ENCODE assay signal across 17 cellular contexts in the genomic region with DNA sequence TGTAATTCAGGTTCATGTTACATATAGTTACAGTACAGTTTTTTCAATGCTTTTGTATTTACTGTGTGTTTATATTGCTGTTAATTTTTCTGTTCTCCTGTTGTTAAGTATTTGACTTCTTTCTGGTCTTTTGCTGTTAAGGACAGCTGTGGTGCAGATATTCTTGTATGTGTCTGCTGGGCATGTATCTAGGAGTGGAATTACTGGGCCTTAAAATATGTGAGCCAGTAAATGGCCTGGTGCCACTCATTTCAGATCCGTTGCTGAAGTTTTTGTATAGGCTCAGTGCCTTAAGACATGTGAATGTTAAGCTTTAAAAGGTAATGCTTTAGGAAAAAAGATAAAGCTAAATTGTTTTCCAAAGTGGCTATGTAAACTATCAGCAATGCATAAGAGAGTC.
DNase-seq lines count a peak whose midpoint lies in the region; TF ChIP-seq lines count a peak whose summit lies in the region.
"Had no signal": no experiment of that assay in that cellular context is flagged by ENCODE, and none has a peak within 500 bp of the region (broad histone marks: within the 10 kb centered on the region; RNA-seq: fewer than 3 reads in every experiment).

No MANE protein-coding gene starts in this region.

- H2AFZ ChIP-seq in hepatocyte, result no peak overlapping the region

- H3K27ac ChIP-seq in hepatocyte, result peak overlapping the region; percentile 33
- H3K27ac ChIP-seq: HL-60 had no signal

- H3K4me3 ChIP-seq in AG10803 (ENCODE audit: low read length) (no peak overlapping the region), hepatocyte (no peak overlapping the region)
- H3K4me3 ChIP-seq: GM12878 had no signal

- DNase-seq in AG10803 (ENCODE audit: low read depth) (peak; percentile 23), HFFc6 (no peak), hepatocyte (ENCODE audit: low spot score) (no peak), osteocyte (ENCODE audit: extremely low spot score, unreplicated experiment) (no peak), NCI-H748 treated with DMSO at 0.1 percent for 48 hours (lab: John Stamatoyannopoulos, UW) (no peak), GOT3 (lab: John Stamatoyannopoulos, UW) (no peak), UCSD-AML1 (lab: John Stamatoyannopoulos, UW; ENCODE audit: unreplicated experiment) (no peak)
- DNase-seq in activated CD4-positive, CD25-positive, alpha-beta regulatory T cell treated with anti-CD3 and anti-CD28 coated beads, Interleukin-2, amount 50 U/mL, for 72 hours, result no peak
- DNase-seq: ACHN; C1 segment of cervical spinal cord; Calu3; CD4-positive, alpha-beta T cell; DMS 273 treated with DMSO at 0.1 percent for 48 hours; HCEC 1CT had no signal

- no peaks in the 10 kb centered on the region for H3K27me3 ChIP-seq in hepatocyte

- H3K36me3 Mint-ChIP-seq in HFFc6 (ENCODE audit: low read depth) (peaks cover 41% of the 10 kb centered on the region), osteocyte (ENCODE audit: unreplicated experiment) (peaks cover 40% of the 10 kb centered on the region)

- no peaks in the 10 kb centered on the region for H3K79me2 ChIP-seq in hepatocyte

- H3K36me3 ChIP-seq in hepatocyte (replicated peaks; ENCODE audit: insufficient read depth, low read depth), result no peaks in the 10 kb centered on the region

- H3K9me3 ChIP-seq in hepatocyte (ENCODE audit: low read depth), result no peaks in the 10 kb centered on the region

- 26% methylated on average over 1 of the region's 1 CpG for WGBS in hepatocyte (ENCODE audit: low lambda C conversion rate, missing lambda C conversion rate)

- no peaks in the 10 kb centered on the region for H3K9me2 ChIP-seq in hepatocyte (replicated peaks; ENCODE audit: insufficient read depth)

- peaks cover 36% of the 10 kb centered on the region for H3K4me1 Mint-ChIP-seq in HFFc6 (ENCODE audit: low read depth)
- peaks cover 26% of the 10 kb centered on the region for H3K4me1 Mint-ChIP-seq in osteocyte (ENCODE audit: unreplicated experiment)
- H3K4me1 Mint-ChIP-seq: B cell had no signal

- H3K27ac Mint-ChIP-seq in HFFc6, result peak overlapping the region; percentile 25; the same call in 1 of the 2 replicates
- peak overlapping the region; percentile 80 for H3K27ac Mint-ChIP-seq in osteocyte (ENCODE audit: unreplicated experiment)
- H3K27ac Mint-ChIP-seq: B cell; CD4-positive, alpha-beta T cell had no signal

- H3K9me3 Mint-ChIP-seq in HFFc6 (peaks cover 4% of the 10 kb centered on the region; the same call in 1 of the 2 replicates), osteocyte (ENCODE audit: unreplicated experiment) (peaks cover 4% of the 10 kb centered on the region)

- H3K4me3 Mint-ChIP-seq in HFFc6 (no peak overlapping the region), osteocyte (ENCODE audit: unreplicated experiment) (no peak overlapping the region)
- H3K4me3 Mint-ChIP-seq: B cell; CD4-positive, alpha-beta T cell had no signal

- H3K4me2 ChIP-seq in hepatocyte, result no peak overlapping the region

- H3K4me1 ChIP-seq in hepatocyte (ENCODE audit: insufficient read depth), result peaks cover 3% of the 10 kb centered on the region

- H4K20me1 ChIP-seq in hepatocyte (ENCODE audit: insufficient read depth, poor library complexity, severe bottlenecking), result no peaks in the 10 kb centered on the region

- TF ChIP-seq CTCF in AG10803 (conservative IDR thresholded peaks at IDR 0.05; ENCODE audit: low read length) (no peak), HFFc6 (IDR thresholded peaks at IDR 0.05) (no peak), hepatocyte (IDR thresholded peaks at IDR 0.05; ENCODE audit: poor library complexity) (no peak), osteocyte (IDR thresholded peaks at IDR 0.05) (no peak)

- no peaks in the 10 kb centered on the region for H3K27me3 Mint-ChIP-seq in HFFc6 (ENCODE audit: insufficient read depth)
- H3K27me3 Mint-ChIP-seq in osteocyte (ENCODE audit: unreplicated experiment), result no peaks in the 10 kb centered on the region
- H3K27me3 Mint-ChIP-seq: B cell; CD4-positive, alpha-beta T cell had no signal
